Comparison of ENCODE assay signal across 31 cellular contexts in genomic region chr9:88074931-88075330, GRCh38.
"Had no signal": no experiment of that assay in that cellular context is flagged by ENCODE, and none has a peak within 500 bp of the region (broad histone marks: within the 10 kb centered on the region; RNA-seq: fewer than 3 reads in every experiment).

No MANE protein-coding gene starts in this region.

- ATAC-seq: activated CD4-positive, alpha-beta T cell treated with anti-CD3 and anti-CD28 coated beads for 36 hours; activated CD8-positive, alpha-beta T cell treated with anti-CD3 and anti-CD28 coated beads, Interleukin-2, amount 10 ng/mL, durations not matched to agents 7 days and 5 days; activated naive CD4-positive, alpha-beta T cell treated with anti-CD3 and anti-CD28 coated beads, Interleukin-2, amount 50 U/mL, for 72 hours; esophagus mucosa; T-helper 17 cell had no signal

- H3K4me3 ChIP-seq: ascending aorta, colonic mucosa had no signal

- DNase-seq: activated CD4-positive, alpha-beta memory T cell treated with anti-CD3 and anti-CD28 coated beads for 36 hours; activated CD4-positive, alpha-beta T cell treated with anti-CD3 and anti-CD28 coated beads for 36 hours; activated CD4-positive, alpha-beta T cell treated with anti-CD3 and anti-CD28 coated beads, Interleukin-2, amount 10 ng/mL, durations not matched to agents 24 days and 14 days; activated CD4-positive, CD25-positive, alpha-beta regulatory T cell; activated CD4-positive, CD25-positive, alpha-beta regulatory T cell treated with anti-CD3 and anti-CD28 coated beads, Interleukin-2, amount 50 U/mL, for 72 hours; activated CD8-positive, alpha-beta T cell treated with anti-CD3 and anti-CD28 coated beads, Interleukin-2, amount 10 ng/mL, durations not matched to agents 7 days and 5 days; activated gamma-delta T cell; activated naive CD4-positive, alpha-beta T cell; activated naive CD4-positive, alpha-beta T cell treated with anti-CD3 and anti-CD28 coated beads, Interleukin-2, amount 10 ng/mL, durations not matched to agents 7 days and 5 days; activated naive CD8-positive, alpha-beta T cell treated with anti-CD3 and anti-CD28 coated beads, Interleukin-2, amount 10 ng/mL, durations not matched to agents 7 days and 5 days; activated T-cell treated with anti-CD3 and anti-CD28 coated beads, Interleukin-2, amount 50 U/mL, for 1 hour; activated T-cell treated with anti-CD3 and anti-CD28 coated beads, Interleukin-2, amount 50 U/mL, for 48 hours; brain microvascular endothelial cell; central memory CD4-positive, alpha-beta T cell; cerebellar nuclear complex; colonic mucosa; dorsolateral prefrontal cortex; effector memory CD4-positive, alpha-beta T cell; endodermal cell; foreskin fibroblast; head of caudate nucleus; hippocampal formation; T-helper 1 cell; T-helper 17 cell; T1000 had no signal

- H3K27ac ChIP-seq: ascending aorta, brain microvascular endothelial cell, colonic mucosa had no signal

- H3K36me3 Mint-ChIP-seq: activated CD4-positive, alpha-beta memory T cell treated with anti-CD3 and anti-CD28 coated beads for 36 hours; activated naive CD4-positive, alpha-beta T cell treated with anti-CD3 and anti-CD28 coated beads, Interleukin-2, amount 10 ng/mL, durations not matched to agents 7 days and 5 days; activated naive CD8-positive, alpha-beta T cell treated with anti-CD3 and anti-CD28 coated beads, Interleukin-2, amount 10 ng/mL, durations not matched to agents 7 days and 5 days had no signal

- H3K27ac Mint-ChIP-seq: activated CD4-positive, alpha-beta memory T cell treated with anti-CD3 and anti-CD28 coated beads for 36 hours; activated CD4-positive, alpha-beta T cell treated with anti-CD3 and anti-CD28 coated beads for 36 hours; activated CD4-positive, alpha-beta T cell treated with anti-CD3 and anti-CD28 coated beads, Interleukin-2, amount 10 ng/mL, durations not matched to agents 24 days and 14 days; activated CD8-positive, alpha-beta T cell treated with anti-CD3 and anti-CD28 coated beads, Interleukin-2, amount 10 ng/mL, durations not matched to agents 7 days and 5 days; activated naive CD4-positive, alpha-beta T cell treated with anti-CD3 and anti-CD28 coated beads, Interleukin-2, amount 10 ng/mL, durations not matched to agents 7 days and 5 days; activated naive CD4-positive, alpha-beta T cell treated with anti-CD3 and anti-CD28 coated beads, Interleukin-2, amount 50 U/mL, for 72 hours; activated naive CD8-positive, alpha-beta T cell treated with anti-CD3 and anti-CD28 coated beads, Interleukin-2, amount 10 ng/mL, durations not matched to agents 7 days and 5 days; activated T-helper 1 cell treated with anti-CD3 and anti-CD28 coated beads, Interleukin-12 subunit alpha, Interleukin-12 subunit beta, Interleukin-2, Interleukin-4 antibody, amounts not matched to agents 30 ng/mL and 10 ng/mL and 1 ng/mL, durations not matched to agents 14 hours and 24 hours and 36 hours; dendritic cell treated with granulocyte-macrophage colony-stimulating factor and Interleukin-4, amounts not matched to agents 40 ng/mL and 50 ng/mL, for 4 days; endodermal cell; T-helper 17 cell; T-helper 2 cell treated with Interferon-gamma antibody and Interleukin-4, amounts not matched to agents 5 μg/mL and 100 μg/mL, for 36 hours had no signal

- H3K4me1 ChIP-seq: colonic mucosa had no signal

- H3K4me3 Mint-ChIP-seq: activated CD4-positive, alpha-beta memory T cell treated with anti-CD3 and anti-CD28 coated beads for 36 hours; activated CD4-positive, alpha-beta T cell treated with anti-CD3 and anti-CD28 coated beads for 36 hours; activated CD8-positive, alpha-beta T cell treated with anti-CD3 and anti-CD28 coated beads, Interleukin-2, amount 10 ng/mL, durations not matched to agents 7 days and 5 days; dendritic cell treated with granulocyte-macrophage colony-stimulating factor and Interleukin-4, amounts not matched to agents 40 ng/mL and 50 ng/mL, for 4 days had no signal

- H3K36me3 ChIP-seq: ascending aorta, brain microvascular endothelial cell, colonic mucosa had no signal

- H3K27me3 ChIP-seq: ascending aorta, brain microvascular endothelial cell, colonic mucosa had no signal

- H3K9me3 ChIP-seq: ascending aorta, colonic mucosa had no signal

- H3K9me3 Mint-ChIP-seq: activated CD4-positive, alpha-beta memory T cell treated with anti-CD3 and anti-CD28 coated beads for 36 hours; activated CD4-positive, alpha-beta T cell treated with anti-CD3 and anti-CD28 coated beads, Interleukin-2, amount 10 ng/mL, durations not matched to agents 24 days and 14 days; activated naive CD4-positive, alpha-beta T cell treated with anti-CD3 and anti-CD28 coated beads, Interleukin-2, amount 10 ng/mL, durations not matched to agents 7 days and 5 days; activated naive CD4-positive, alpha-beta T cell treated with anti-CD3 and anti-CD28 coated beads, Interleukin-2, amount 50 U/mL, for 72 hours; activated naive CD8-positive, alpha-beta T cell treated with anti-CD3 and anti-CD28 coated beads, Interleukin-2, amount 10 ng/mL, durations not matched to agents 7 days and 5 days; activated T-helper 1 cell treated with anti-CD3 and anti-CD28 coated beads, Interleukin-12 subunit alpha, Interleukin-12 subunit beta, Interleukin-2, Interleukin-4 antibody, amounts not matched to agents 30 ng/mL and 10 ng/mL and 1 ng/mL, durations not matched to agents 14 hours and 24 hours and 36 hours; dendritic cell treated with granulocyte-macrophage colony-stimulating factor and Interleukin-4, amounts not matched to agents 40 ng/mL and 50 ng/mL, for 4 days; T-helper 2 cell treated with Interferon-gamma antibody and Interleukin-4, amounts not matched to agents 5 μg/mL and 100 μg/mL, for 36 hours had no signal
